8 cellular contexts compared by ENCODE assay signal in genomic region chr1:169024800-169025253, GRCh38.
DNase-seq lines count a peak whose midpoint lies in the region; ATAC-seq lines count a peak whose summit lies in the region.

No MANE protein-coding gene starts in this region.

- intact Hi-C loops in activated CD4-positive, alpha-beta T cell treated with anti-CD3 and anti-CD28 coated beads, Interleukin-2, amount 10 ng/mL, durations not matched to agents 24 days and 14 days (cut with micrococcal nuclease) = no loop called here

- peaks cover 10% of the 10 kb centered on the region for H3K27me3 Mint-ChIP-seq in activated CD4-positive, alpha-beta T cell treated with anti-CD3 and anti-CD28 coated beads, Interleukin-2, amount 10 ng/mL, durations not matched to agents 24 days and 14 days
- H3K27me3 Mint-ChIP-seq in stimulated activated naive B cell treated with anti-CD40 and anti-IgM and Interleukin-4, amounts not matched to agents 10 μg/mL and 1 μg/mL and 100 μg/mL, for 72 hours = peaks cover 11 to 14% of the 10 kb centered on the region in 2 donors

- H3K27ac Mint-ChIP-seq in activated CD4-positive, alpha-beta T cell treated with anti-CD3 and anti-CD28 coated beads, Interleukin-2, amount 10 ng/mL, durations not matched to agents 24 days and 14 days = no peak overlapping the region
- H3K27ac Mint-ChIP-seq in stimulated activated naive B cell treated with anti-CD40 and anti-IgM and Interleukin-4, amounts not matched to agents 10 μg/mL and 1 μg/mL and 100 μg/mL, for 72 hours = peak overlapping the region; percentile 20

- H3K36me3 Mint-ChIP-seq in activated CD4-positive, alpha-beta T cell treated with anti-CD3 and anti-CD28 coated beads, Interleukin-2, amount 10 ng/mL, durations not matched to agents 24 days and 14 days (ENCODE audit: low read depth) = peaks cover 2% of the 10 kb centered on the region
- no peaks in the 10 kb centered on the region for H3K36me3 Mint-ChIP-seq in stimulated activated naive B cell treated with anti-CD40 and anti-IgM and Interleukin-4, amounts not matched to agents 10 μg/mL and 1 μg/mL and 100 μg/mL, for 72 hours

- peaks cover 13% of the 10 kb centered on the region for H3K9me3 Mint-ChIP-seq in activated CD4-positive, alpha-beta T cell treated with anti-CD3 and anti-CD28 coated beads, Interleukin-2, amount 10 ng/mL, durations not matched to agents 24 days and 14 days
- H3K9me3 Mint-ChIP-seq in stimulated activated naive B cell treated with anti-CD40 and anti-IgM and Interleukin-4, amounts not matched to agents 10 μg/mL and 1 μg/mL and 100 μg/mL, for 72 hours = peaks cover 2 to 4% of the 10 kb centered on the region in 2 donors

- ATAC-seq in HG02759 (IDR thresholded peaks at IDR 0.05; ENCODE audit: unreplicated experiment) (peak; percentile 90), HG03520 (IDR thresholded peaks at IDR 0.05; ENCODE audit: unreplicated experiment) (peak; percentile 92)
- ATAC-seq in stimulated activated naive B cell treated with anti-CD40 and anti-IgM and Interleukin-4, amounts not matched to agents 10 μg/mL and 1 μg/mL and 100 μg/mL, for 72 hours (replicated peaks) = peak; percentile 99

- peak; percentile 35 for DNase-seq in activated CD4-positive, alpha-beta T cell treated with anti-CD3 and anti-CD28 coated beads, Interleukin-2, amount 10 ng/mL, durations not matched to agents 24 days and 14 days
- DNase-seq in activated CD4-positive, alpha-beta T cell treated with anti-CD3 and anti-CD28 coated beads for 4 hours = no peak
- peak; percentile 29 for DNase-seq in stimulated activated naive B cell treated with anti-CD40 and anti-IgM and Interleukin-4, amounts not matched to agents 10 μg/mL and 1 μg/mL and 100 μg/mL, for 72 hours
- DNase-seq in GF-D8 (lab: John Stamatoyannopoulos, UW) (no peak), cortex of kidney (lab: John Stamatoyannopoulos, UW) (no peak), NCI-H345 (lab: John Stamatoyannopoulos, UW) (no peak)

- no peak overlapping the region for H3K4me3 Mint-ChIP-seq in activated CD4-positive, alpha-beta T cell treated with anti-CD3 and anti-CD28 coated beads, Interleukin-2, amount 10 ng/mL, durations not matched to agents 24 days and 14 days
- H3K4me3 Mint-ChIP-seq in stimulated activated naive B cell treated with anti-CD40 and anti-IgM and Interleukin-4, amounts not matched to agents 10 μg/mL and 1 μg/mL and 100 μg/mL, for 72 hours = no peak overlapping the region

- H3K4me1 Mint-ChIP-seq in activated CD4-positive, alpha-beta T cell treated with anti-CD3 and anti-CD28 coated beads, Interleukin-2, amount 10 ng/mL, durations not matched to agents 24 days and 14 days = no peaks in the 10 kb centered on the region
- peaks cover 9 to 14% of the 10 kb centered on the region in 2 donors for H3K4me1 Mint-ChIP-seq in stimulated activated naive B cell treated with anti-CD40 and anti-IgM and Interleukin-4, amounts not matched to agents 10 μg/mL and 1 μg/mL and 100 μg/mL, for 72 hours

Comparison
In these comparisons a context has a peak if more than half of its experiments do, and no peak if none do; other contexts are left out.
1. DNase-seq: peak in activated CD4-positive, alpha-beta T cell treated with anti-CD3 and anti-CD28 coated beads, Interleukin-2, amount 10 ng/mL, durations not matched to agents 24 days and 14 days (single experiment) and stimulated activated naive B cell treated with anti-CD40 and anti-IgM and Interleukin-4, amounts not matched to agents 10 μg/mL and 1 μg/mL and 100 μg/mL, for 72 hours (single experiment); none in activated CD4-positive, alpha-beta T cell treated with anti-CD3 and anti-CD28 coated beads for 4 hours (0 of 2), GF-D8 (single experiment), cortex of kidney (single experiment) and NCI-H345 (single experiment).
2. Peak in every context shown above with its lines, with median percentiles within 50 percentile points of each other: ATAC-seq.